ENCODE assay signal across 8 cellular contexts in the genomic region with DNA sequence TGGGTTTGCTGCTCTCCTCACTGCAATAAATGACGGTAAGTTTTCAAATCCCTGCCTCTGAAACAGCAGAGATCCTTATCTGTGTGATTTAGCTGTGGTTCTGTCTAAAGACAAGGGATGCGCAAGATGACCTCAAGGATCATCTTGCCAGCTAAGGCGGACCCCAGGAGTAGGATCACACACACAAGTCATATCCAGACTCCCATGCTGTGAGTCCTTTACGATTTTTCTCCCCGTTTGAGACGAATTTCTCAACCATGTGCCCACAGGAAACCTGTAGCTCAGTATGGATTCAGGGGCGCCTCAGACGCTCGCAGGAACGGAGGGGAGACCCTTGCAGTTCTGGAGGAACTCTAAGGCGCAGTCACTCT. TPM values are rescaled to one million over a fixed set of nuclear protein-coding genes. Genes with fewer than 3 reads are reported as not detected.
DNase-seq lines count a peak whose midpoint lies in the region; ATAC-seq and TF ChIP-seq lines count a peak whose summit lies in the region.

No MANE protein-coding gene starts in this region.

- H3K4me3 ChIP-seq in OCI-LY7 (ENCODE audit: low read depth, low read length, poor library complexity, severe bottlenecking), result peak overlapping the region; percentile 89
- H3K4me3 ChIP-seq in mucosa of descending colon, result peak overlapping the region; percentile 93

- peaks cover 6% of the 10 kb centered on the region for H3K36me3 Mint-ChIP-seq in dendritic cell treated with granulocyte-macrophage colony-stimulating factor and Interleukin-4, amounts not matched to agents 40 ng/mL and 50 ng/mL, for 4 days (ENCODE audit: low read depth)

- H3K4me3 Mint-ChIP-seq in dendritic cell treated with granulocyte-macrophage colony-stimulating factor and Interleukin-4, amounts not matched to agents 40 ng/mL and 50 ng/mL, for 4 days, result peak overlapping the region; percentile 86

- ATAC-seq in GM21786 (IDR thresholded peaks at IDR 0.05; ENCODE audit: unreplicated experiment) (peak; percentile 18), mucosa of descending colon (peak; percentile 38)

- TF ChIP-seq CTCF in OCI-LY7 (conservative IDR thresholded peaks at IDR 0.05; ENCODE audit: low read length) (no peak), mucosa of descending colon (IDR thresholded peaks at IDR 0.05) (no peak)

- no peaks in the 10 kb centered on the region for H3K9me3 Mint-ChIP-seq in dendritic cell treated with granulocyte-macrophage colony-stimulating factor and Interleukin-4, amounts not matched to agents 40 ng/mL and 50 ng/mL, for 4 days

- no TSS peak for BruUV-seq in OCI-LY7 (replicated peaks; lab: Mats Ljungman, UMichigan)

- peaks cover 24% of the 10 kb centered on the region for H3K79me2 ChIP-seq in OCI-LY7 (ENCODE audit: insufficient read depth, low read depth, low read length)

- no peaks in the 10 kb centered on the region; the same call in 1 of the 2 replicates for H3K36me3 ChIP-seq in OCI-LY7 (ENCODE audit: insufficient read depth, low read length)
- H3K36me3 ChIP-seq in mucosa of descending colon (ENCODE audit: low read depth), result no peaks in the 10 kb centered on the region

- H4K20me1 ChIP-seq in OCI-LY7 (ENCODE audit: insufficient read depth, low read length), result peaks cover 11% of the 10 kb centered on the region; the same call in 1 of the 2 replicates

- intact Hi-C loops in OCI-LY7 (cut with micrococcal nuclease; ENCODE audit: unreplicated experiment), result loop anchor here (5.0 kb wide), 2 partner anchors 124 to 244 kb away; partner anchors contain the start of gene BOLA3
- intact Hi-C loops in dendritic cell treated with granulocyte-macrophage colony-stimulating factor and Interleukin-4, amounts not matched to agents 40 ng/mL and 50 ng/mL, for 4 days (cut with micrococcal nuclease), result no loop called here
- intact Hi-C loops in mucosa of descending colon (cut with DNase I, micrococcal nuclease), result loop anchor here in 1 of 2 donors (10.0 kb wide), 1 partner anchor 56 kb away; no protein-coding TSS in a partner anchor
- intact Hi-C loops in posterior cingulate gyrus (cut with DNase I), result no loop called here

- peak overlapping the region; percentile 96 for H3K27ac Mint-ChIP-seq in dendritic cell treated with granulocyte-macrophage colony-stimulating factor and Interleukin-4, amounts not matched to agents 40 ng/mL and 50 ng/mL, for 4 days

- peak overlapping the region; percentile 46 for H3K27ac ChIP-seq in OCI-LY7 (ENCODE audit: low read depth, low read length, poor library complexity, severe bottlenecking)

- H3K4me1 ChIP-seq in OCI-LY7 (ENCODE audit: insufficient read depth, low read length, poor library complexity, severe bottlenecking), result peaks cover 8% of the 10 kb centered on the region
- peaks cover 10% of the 10 kb centered on the region for H3K4me1 ChIP-seq in mucosa of descending colon (ENCODE audit: low read depth)

- no peaks in the 10 kb centered on the region for H3K9me2 ChIP-seq in OCI-LY7 (ENCODE audit: insufficient read depth, low read length)

- no peaks in the 10 kb centered on the region for H3K27me3 Mint-ChIP-seq in dendritic cell treated with granulocyte-macrophage colony-stimulating factor and Interleukin-4, amounts not matched to agents 40 ng/mL and 50 ng/mL, for 4 days

- no peaks in the 10 kb centered on the region for H3K9me3 ChIP-seq in OCI-LY7 (ENCODE audit: low read length)
- H3K9me3 ChIP-seq in mucosa of descending colon, result no peaks in the 10 kb centered on the region

- CTCF ChIA-PET in OCI-LY7 (lab: Charles Lee; ENCODE audit: unreplicated experiment), result interaction anchor here (1.0 to 1.9 kb wide), 4 partner anchors 10 to 569 kb away, joined by 3 to 4 read pairs (median 4); no protein-coding TSS in a partner anchor

- peak overlapping the region; percentile 88 for H2AFZ ChIP-seq in OCI-LY7 (ENCODE audit: low read length)

- POLR2A ChIA-PET in OCI-LY7 (lab: Charles Lee), result interaction anchor here (0.6 to 1.5 kb wide), 14 partner anchors 10 to 1191 kb away, joined by 3 to 8 read pairs (median 3); partner anchors contain the start of genes C2orf81 and INO80B

- no peaks in the 10 kb centered on the region for H3K4me1 Mint-ChIP-seq in dendritic cell treated with granulocyte-macrophage colony-stimulating factor and Interleukin-4, amounts not matched to agents 40 ng/mL and 50 ng/mL, for 4 days (ENCODE audit: low read depth)

- peak overlapping the region; percentile 98 for H3K4me2 ChIP-seq in OCI-LY7 (ENCODE audit: low read length)

- DNase-seq in EH (ENCODE audit: low read depth), result peak; percentile 58
- no peak for DNase-seq in OCI-LY7 (ENCODE audit: low spot score)
- no peak for DNase-seq in mucosa of descending colon
- no peak for DNase-seq in NCI-H1417 (lab: John Stamatoyannopoulos, UW)
- no peak for DNase-seq in NOMO-1 (lab: John Stamatoyannopoulos, UW; ENCODE audit: unreplicated experiment in 2 of 2)
- no peak for DNase-seq in posterior cingulate gyrus

RNA-seq across cellular contexts. Expression of gene DCTN1, which starts 11.1 kb away (rescaled TPM):
- total RNA-seq in OCI-LY7 (2014; rRNA removed; shearing (Covaris generic)), result 45.5 and 50.3 TPM in 2 replicates
- total RNA-seq in OCI-LY7 (2022), result 100 and 105 TPM in 2 replicates
- 100 to 1,000 TPM; 114 to 159 (median 116) TPM for total RNA-seq in mucosa of descending colon

RNA-seq across cellular contexts. Expression of gene C2orf81, which starts 30.2 kb away (rescaled TPM):
- 3.2 and 5.5 TPM in 2 replicates for total RNA-seq in OCI-LY7 (2014; rRNA removed; shearing (Covaris generic))
- total RNA-seq in OCI-LY7 (2022) (20.7 and 22.5 TPM in 2 replicates), mucosa of descending colon (1 to 10 TPM in 2 of 3 donors, under 1 TPM in 1; 0.53 to 2.3 (median 1.9) TPM)

RNA-seq across cellular contexts. Expression of gene WDR54, which starts 30.3 kb away (rescaled TPM):
- total RNA-seq in OCI-LY7 (2014; rRNA removed; shearing (Covaris generic)), result 55.5 and 64.7 TPM in 2 replicates
- 82.5 and 89.5 TPM in 2 replicates for total RNA-seq in OCI-LY7 (2022)
- 1 to 10 TPM; 4.0 to 4.8 (median 4.5) TPM for total RNA-seq in mucosa of descending colon

RNA-seq across cellular contexts. Expression of gene SLC4A5, which starts 48.0 kb away (rescaled TPM):
- 1.1 and 1.2 TPM in 2 replicates for total RNA-seq in OCI-LY7 (2014; rRNA removed; shearing (Covaris generic))
- 3.4 and 7.0 TPM in 2 replicates for total RNA-seq in OCI-LY7 (2022)
- total RNA-seq in mucosa of descending colon, result 1 to 10 TPM; 2.1 to 3.1 (median 2.1) TPM

RNA-seq across cellular contexts. Expression of gene RTKN, which starts 50.5 kb away (rescaled TPM):
- total RNA-seq in OCI-LY7 (2014; rRNA removed; shearing (Covaris generic)), result 1.3 and 2.3 TPM in 2 replicates
- total RNA-seq in OCI-LY7 (2022) (5.4 and 7.7 TPM in 2 replicates), mucosa of descending colon (10 to 100 TPM; 49.2 to 60.7 (median 49.7) TPM)

Comparison
In these comparisons a context has a peak if more than half of its experiments do, and no peak if none do; other contexts are left out.
1. RNA of gene WDR54, which starts 30.3 kb away (total RNA-seq): 55.5 to 89.5 TPM in OCI-LY7; 4.0 to 4.8 TPM in mucosa of descending colon; every median in the first group is over 4 times any median in the second.